Comparison of ENCODE assay signal across 8 cellular contexts in the genomic region with DNA sequence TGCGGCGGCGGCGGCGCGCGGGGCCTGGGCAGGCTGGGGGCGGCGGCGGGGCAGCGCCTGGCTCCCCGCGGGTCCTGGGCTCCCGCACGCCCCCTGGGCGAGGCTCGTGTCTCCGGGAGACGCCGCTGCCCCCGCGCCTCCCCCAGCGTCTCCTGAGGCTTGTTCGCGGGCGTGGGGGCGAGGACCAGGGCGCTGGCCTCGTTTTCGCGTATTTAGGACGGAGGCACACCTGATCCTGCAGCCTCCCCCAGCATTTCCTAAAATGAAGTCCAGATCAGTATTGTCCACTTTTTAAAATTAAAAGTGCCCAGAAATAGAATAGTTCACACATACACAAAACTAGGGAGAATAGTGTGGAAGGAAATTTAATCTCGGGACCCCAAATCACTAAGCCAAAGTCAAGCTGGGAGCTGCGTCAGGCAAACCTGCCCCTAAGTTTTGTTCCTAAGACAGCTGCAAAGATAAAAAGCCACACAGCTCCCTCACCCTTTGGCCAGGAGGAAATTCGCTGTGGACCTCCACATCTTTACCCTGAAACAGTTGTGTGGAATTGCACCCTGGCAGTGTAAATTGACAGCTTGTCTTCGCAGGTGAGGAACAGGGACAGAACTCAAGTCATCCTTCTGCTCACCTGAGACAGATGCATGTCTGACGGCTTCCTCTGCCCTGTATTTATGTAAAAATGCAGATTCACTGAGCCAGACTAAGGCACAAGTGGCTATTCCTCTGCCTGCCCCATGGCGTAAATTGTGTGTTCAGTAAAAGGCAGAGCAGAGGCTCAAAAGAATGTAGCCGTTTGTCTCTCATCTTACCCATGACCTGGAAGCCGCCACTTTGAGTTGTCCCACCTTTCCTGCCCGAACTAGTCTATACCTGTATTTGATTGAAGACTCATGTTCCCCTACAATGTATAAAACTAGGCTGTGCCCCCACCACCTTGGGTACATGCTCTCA. TPM values are rescaled to one million over a fixed set of nuclear protein-coding genes. Genes with fewer than 3 reads are reported as not detected.
DNase-seq lines count a peak whose midpoint lies in the region; ATAC-seq lines count a peak whose summit lies in the region.

No MANE protein-coding gene starts in this region.

- peak overlapping the region; percentile 80 to 98 (median 84) for H3K4me3 Mint-ChIP-seq in IgD-negative memory B cell
- H3K4me3 Mint-ChIP-seq in naive thymus-derived CD8-positive, alpha-beta T cell, result peak overlapping the region; percentile 78 to 91 (median 87)

- H3K27ac Mint-ChIP-seq in IgD-negative memory B cell, result peak overlapping the region in 1 of 3 donors; percentile 17
- peak overlapping the region; percentile 61 to 98 (median 93) for H3K27ac Mint-ChIP-seq in naive thymus-derived CD8-positive, alpha-beta T cell

- peaks cover 18% of the 10 kb centered on the region for H3K27me3 ChIP-seq in BLaER1

- H4K20me1 ChIP-seq in BLaER1, result no peaks in the 10 kb centered on the region

- ATAC-seq in naive thymus-derived CD8-positive, alpha-beta T cell, result no peak
- ATAC-seq in GM18517 (IDR thresholded peaks at IDR 0.05; ENCODE audit: unreplicated experiment), result no peak
- ATAC-seq in HG03521 (IDR thresholded peaks at IDR 0.05; ENCODE audit: unreplicated experiment), result no peak

- peaks cover 0 to 2% (median 0%) of the 10 kb centered on the region in 3 donors for H3K9me3 Mint-ChIP-seq in IgD-negative memory B cell
- peaks cover 0 to 4% (median 0%) of the 10 kb centered on the region in 9 donors for H3K9me3 Mint-ChIP-seq in naive thymus-derived CD8-positive, alpha-beta T cell

- POLR2A ChIA-PET in naive thymus-derived CD8-positive, alpha-beta T cell (lab: Charles Lee), result interaction anchor here (1.2 to 4.4 kb wide), 2 partner anchors 118 to 149 kb away, joined by 3 to 20 read pairs; a partner anchor contains a TSS

- peaks cover 7% of the 10 kb centered on the region for H3K4me1 ChIP-seq in BLaER1

- H3K4me1 Mint-ChIP-seq in IgD-negative memory B cell, result peaks cover 7 to 25% (median 24%) of the 10 kb centered on the region in 3 donors
- peaks cover 22 to 54% (median 52%) of the 10 kb centered on the region in 4 donors for H3K4me1 Mint-ChIP-seq in naive thymus-derived CD8-positive, alpha-beta T cell

- no peaks in the 10 kb centered on the region for H3K36me3 ChIP-seq in BLaER1

- peak overlapping the region; percentile 71 for H3K4me3 ChIP-seq in BLaER1

- peak overlapping the region; percentile 86 for H3K4me2 ChIP-seq in BLaER1

- H3K27ac ChIP-seq in BLaER1 (peak overlapping the region; percentile 53), cingulate gyrus (ENCODE audit: low read depth, low read length) (peak overlapping the region; percentile 47)

- H3K27me3 Mint-ChIP-seq in IgD-negative memory B cell, result no peaks in the 10 kb centered on the region
- H3K27me3 Mint-ChIP-seq in naive thymus-derived CD8-positive, alpha-beta T cell, result no peaks in the 10 kb centered on the region

- H3K36me3 Mint-ChIP-seq in IgD-negative memory B cell, result peaks cover 2% of the 10 kb centered on the region
- H3K36me3 Mint-ChIP-seq in naive thymus-derived CD8-positive, alpha-beta T cell, result peaks cover 0 to 13% (median 9%) of the 10 kb centered on the region in 3 donors

- peaks cover 13% of the 10 kb centered on the region for H3K9me3 ChIP-seq in BLaER1

- DNase-seq in naive thymus-derived CD8-positive, alpha-beta T cell, result peak in 2 of 10 donors; percentile 8 to 9
- DNase-seq in activated effector memory CD4-positive, alpha-beta T cell treated with anti-CD3 and anti-CD28 coated beads, Interleukin-2, amount 50 U/mL, for 16 hours, result no peak
- DNase-seq in NCI-H1436 (lab: John Stamatoyannopoulos, UW), result no peak

- peak overlapping the region; percentile 75 for H3K9ac ChIP-seq in BLaER1

RNA-seq across cellular contexts. Expression of a gene that starts 0.7 kb away (rescaled TPM):
- 24.2 TPM for polyA plus RNA-seq in IgD-negative memory B cell
- 10 to 100 TPM; 31.3 to 34.2 TPM for total RNA-seq in naive thymus-derived CD8-positive, alpha-beta T cell
- 10 to 100 TPM; 52.1 to 58.3 (median 53.7) TPM for polyA plus RNA-seq in naive thymus-derived CD8-positive, alpha-beta T cell
